In the genomic region with DNA sequence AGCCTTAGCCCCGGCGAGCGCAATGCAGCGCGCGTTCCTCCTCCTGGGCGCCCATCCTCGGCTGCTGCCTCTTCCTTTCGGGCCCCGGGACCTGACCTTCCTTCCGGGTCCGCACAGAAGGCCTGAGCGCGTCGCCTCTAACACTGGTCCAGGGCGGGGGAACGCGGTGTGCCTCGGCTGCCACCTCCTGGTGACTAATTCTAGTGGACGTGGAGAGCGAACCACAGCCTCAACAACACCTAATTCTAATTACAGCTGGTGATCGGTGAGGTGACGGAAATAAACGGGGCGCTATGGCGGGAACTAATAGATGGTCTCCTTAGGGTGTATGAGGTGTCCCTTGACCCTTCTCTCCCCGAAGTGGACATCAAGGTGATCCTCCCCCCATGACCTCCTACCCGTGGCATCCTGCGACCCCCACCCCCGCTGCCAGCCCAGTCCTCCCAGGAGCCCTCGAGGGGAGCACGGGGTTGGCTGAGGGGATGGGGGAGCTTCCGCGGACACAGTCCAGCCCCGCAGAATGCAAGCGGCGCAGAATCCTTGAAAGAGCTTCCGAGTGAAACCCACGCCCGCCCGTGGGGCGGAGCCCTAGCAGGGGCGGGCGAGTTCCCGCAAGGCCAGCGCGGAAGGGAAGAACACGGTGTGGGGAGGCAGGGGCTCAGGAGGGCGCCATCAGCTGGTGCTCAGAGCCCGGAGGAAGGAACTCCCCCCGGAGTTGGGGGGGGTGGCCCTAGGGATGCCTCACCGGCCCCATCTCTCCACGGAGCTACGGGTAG, we compare ENCODE assay signal across 1 cellular context.
TF ChIP-seq lines count a peak whose summit lies in the region.

No MANE protein-coding gene starts in this region.

TF ChIP-seq in HEK293, 187 proteins besides CTCF, POLR2A, EP300 and RAD21 (continued from another document and continues in another):
- TF ChIP-seq, protein P1, sequence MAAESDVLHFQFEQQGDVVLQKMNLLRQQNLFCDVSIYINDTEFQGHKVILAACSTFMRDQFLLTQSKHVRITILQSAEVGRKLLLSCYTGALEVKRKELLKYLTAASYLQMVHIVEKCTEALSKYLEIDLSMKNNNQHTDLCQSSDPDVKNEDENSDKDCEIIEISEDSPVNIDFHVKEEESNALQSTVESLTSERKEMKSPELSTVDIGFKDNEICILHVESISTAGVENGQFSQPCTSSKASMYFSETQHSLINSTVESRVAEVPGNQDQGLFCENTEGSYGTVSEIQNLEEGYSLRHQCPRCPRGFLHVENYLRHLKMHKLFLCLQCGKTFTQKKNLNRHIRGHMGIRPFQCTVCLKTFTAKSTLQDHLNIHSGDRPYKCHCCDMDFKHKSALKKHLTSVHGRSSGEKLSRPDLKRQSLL (tag by site-specific recombination; IDR thresholded peaks at IDR 0.05), result no peak
- TF ChIP-seq ZFP37 (tag by site-specific recombination; IDR thresholded peaks at IDR 0.05), result no peak
- TF ChIP-seq GLIS2 (tag by site-specific recombination; IDR thresholded peaks at IDR 0.05), result peak; percentile 40; the same call in 1 of the 2 replicates
- TF ChIP-seq, protein P2, sequence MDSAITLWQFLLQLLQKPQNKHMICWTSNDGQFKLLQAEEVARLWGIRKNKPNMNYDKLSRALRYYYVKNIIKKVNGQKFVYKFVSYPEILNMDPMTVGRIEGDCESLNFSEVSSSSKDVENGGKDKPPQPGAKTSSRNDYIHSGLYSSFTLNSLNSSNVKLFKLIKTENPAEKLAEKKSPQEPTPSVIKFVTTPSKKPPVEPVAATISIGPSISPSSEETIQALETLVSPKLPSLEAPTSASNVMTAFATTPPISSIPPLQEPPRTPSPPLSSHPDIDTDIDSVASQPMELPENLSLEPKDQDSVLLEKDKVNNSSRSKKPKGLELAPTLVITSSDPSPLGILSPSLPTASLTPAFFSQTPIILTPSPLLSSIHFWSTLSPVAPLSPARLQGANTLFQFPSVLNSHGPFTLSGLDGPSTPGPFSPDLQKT (IDR thresholded peaks at IDR 0.05; ENCODE audit: borderline replicate concordance, low read depth, low read length), result no peak
- TF ChIP-seq HOXA7 (CRISPR knock-in tag; IDR thresholded peaks at IDR 0.05; ENCODE audit: borderline replicate concordance), result no peak
- TF ChIP-seq YY1 (tag by site-specific recombination; IDR thresholded peaks at IDR 0.05), result no peak
- TF ChIP-seq ZNF37A (tag by site-specific recombination; IDR thresholded peaks at IDR 0.05), result no peak
- no peak for TF ChIP-seq ZNF302 (tag by site-specific recombination; IDR thresholded peaks at IDR 0.05; ENCODE audit: low read depth)
- no peak for TF ChIP-seq ZNF211 (tag by site-specific recombination; IDR thresholded peaks at IDR 0.05; ENCODE audit: low read depth)
- no peak for TF ChIP-seq EGR2 (tag by site-specific recombination; IDR thresholded peaks at IDR 0.05; ENCODE audit: low read depth)
- no peak for TF ChIP-seq FEZF1 (tag by site-specific recombination; IDR thresholded peaks at IDR 0.05)
- TF ChIP-seq ZNF394 (tag by site-specific recombination; IDR thresholded peaks at IDR 0.05; ENCODE audit: borderline replicate concordance), result no peak
- no peak for TF ChIP-seq TRIM28 (IDR thresholded peaks at IDR 0.05; ENCODE audit: borderline replicate concordance, low read length)
- TF ChIP-seq, protein P3, sequence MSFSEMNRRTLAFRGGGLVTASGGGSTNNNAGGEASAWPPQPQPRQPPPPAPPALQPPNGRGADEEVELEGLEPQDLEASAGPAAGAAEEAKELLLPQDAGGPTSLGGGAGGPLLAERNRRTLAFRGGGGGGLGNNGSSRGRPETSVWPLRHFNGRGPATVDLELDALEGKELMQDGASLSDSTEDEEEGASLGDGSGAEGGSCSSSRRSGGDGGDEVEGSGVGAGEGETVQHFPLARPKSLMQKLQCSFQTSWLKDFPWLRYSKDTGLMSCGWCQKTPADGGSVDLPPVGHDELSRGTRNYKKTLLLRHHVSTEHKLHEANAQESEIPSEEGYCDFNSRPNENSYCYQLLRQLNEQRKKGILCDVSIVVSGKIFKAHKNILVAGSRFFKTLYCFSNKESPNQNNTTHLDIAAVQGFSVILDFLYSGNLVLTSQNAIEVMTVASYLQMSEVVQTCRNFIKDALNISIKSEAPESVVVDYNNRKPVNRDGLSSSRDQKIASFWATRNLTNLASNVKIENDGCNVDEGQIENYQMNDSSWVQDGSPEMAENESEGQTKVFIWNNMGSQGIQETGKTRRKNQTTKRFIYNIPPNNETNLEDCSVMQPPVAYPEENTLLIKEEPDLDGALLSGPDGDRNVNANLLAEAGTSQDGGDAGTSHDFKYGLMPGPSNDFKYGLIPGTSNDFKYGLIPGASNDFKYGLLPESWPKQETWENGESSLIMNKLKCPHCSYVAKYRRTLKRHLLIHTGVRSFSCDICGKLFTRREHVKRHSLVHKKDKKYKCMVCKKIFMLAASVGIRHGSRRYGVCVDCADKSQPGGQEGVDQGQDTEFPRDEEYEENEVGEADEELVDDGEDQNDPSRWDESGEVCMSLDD (tag by site-specific recombination; IDR thresholded peaks at IDR 0.05), result no peak; the same call in 1 of the 2 replicates
- no peak for TF ChIP-seq ZNF514 (tag by site-specific recombination; IDR thresholded peaks at IDR 0.05)
- TF ChIP-seq, protein P4, sequence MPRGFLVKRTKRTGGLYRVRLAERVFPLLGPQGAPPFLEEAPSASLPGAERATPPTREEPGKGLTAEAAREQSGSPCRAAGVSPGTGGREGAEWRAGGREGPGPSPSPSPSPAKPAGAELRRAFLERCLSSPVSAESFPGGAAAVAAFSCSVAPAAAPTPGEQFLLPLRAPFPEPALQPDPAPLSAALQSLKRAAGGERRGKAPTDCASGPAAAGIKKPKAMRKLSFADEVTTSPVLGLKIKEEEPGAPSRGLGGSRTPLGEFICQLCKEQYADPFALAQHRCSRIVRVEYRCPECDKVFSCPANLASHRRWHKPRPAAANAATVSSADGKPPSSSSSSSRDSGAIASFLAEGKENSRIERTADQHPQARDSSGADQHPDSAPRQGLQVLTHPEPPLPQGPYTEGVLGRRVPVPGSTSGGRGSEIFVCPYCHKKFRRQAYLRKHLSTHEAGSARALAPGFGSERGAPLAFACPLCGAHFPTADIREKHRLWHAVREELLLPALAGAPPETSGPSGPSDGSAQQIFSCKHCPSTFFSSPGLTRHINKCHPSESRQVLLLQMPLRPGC (tag by site-specific recombination; IDR thresholded peaks at IDR 0.05), result no peak
- TF ChIP-seq ZNF600 (tag by site-specific recombination; IDR thresholded peaks at IDR 0.05), result no peak
- no peak for TF ChIP-seq ZNF10 (tag by site-specific recombination; IDR thresholded peaks at IDR 0.05)
- no peak for TF ChIP-seq ZBTB17 (tag by site-specific recombination; IDR thresholded peaks at IDR 0.05)
- 0 out of 2 replicates have a peak, but pooled peaks have one; percentile 12 for TF ChIP-seq SP7 (tag by site-specific recombination; IDR thresholded peaks at IDR 0.05)
- no peak for TF ChIP-seq SALL2 (tag by site-specific recombination; IDR thresholded peaks at IDR 0.05; ENCODE audit: borderline replicate concordance)
- TF ChIP-seq ZNF521 (tag by site-specific recombination; IDR thresholded peaks at IDR 0.05), result no peak
- no peak for TF ChIP-seq ZNF561 (tag by site-specific recombination; IDR thresholded peaks at IDR 0.05; ENCODE audit: borderline replicate concordance)
- TF ChIP-seq, protein P5, sequence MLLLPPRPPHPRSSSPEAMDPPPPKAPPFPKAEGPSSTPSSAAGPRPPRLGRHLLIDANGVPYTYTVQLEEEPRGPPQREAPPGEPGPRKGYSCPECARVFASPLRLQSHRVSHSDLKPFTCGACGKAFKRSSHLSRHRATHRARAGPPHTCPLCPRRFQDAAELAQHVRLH (tag by site-specific recombination; IDR thresholded peaks at IDR 0.05), result no peak
- 0 out of 2 replicates have a peak, but pooled peaks have one; percentile 30 for TF ChIP-seq ZBTB20 (tag by site-specific recombination; IDR thresholded peaks at IDR 0.05)
- no peak for TF ChIP-seq WT1 (tag by site-specific recombination; IDR thresholded peaks at IDR 0.05)
- no peak for TF ChIP-seq ZNF155 (tag by site-specific recombination; IDR thresholded peaks at IDR 0.05)
- TF ChIP-seq KLF8 (tag by site-specific recombination; IDR thresholded peaks at IDR 0.05), result no peak
- TF ChIP-seq, protein P6, sequence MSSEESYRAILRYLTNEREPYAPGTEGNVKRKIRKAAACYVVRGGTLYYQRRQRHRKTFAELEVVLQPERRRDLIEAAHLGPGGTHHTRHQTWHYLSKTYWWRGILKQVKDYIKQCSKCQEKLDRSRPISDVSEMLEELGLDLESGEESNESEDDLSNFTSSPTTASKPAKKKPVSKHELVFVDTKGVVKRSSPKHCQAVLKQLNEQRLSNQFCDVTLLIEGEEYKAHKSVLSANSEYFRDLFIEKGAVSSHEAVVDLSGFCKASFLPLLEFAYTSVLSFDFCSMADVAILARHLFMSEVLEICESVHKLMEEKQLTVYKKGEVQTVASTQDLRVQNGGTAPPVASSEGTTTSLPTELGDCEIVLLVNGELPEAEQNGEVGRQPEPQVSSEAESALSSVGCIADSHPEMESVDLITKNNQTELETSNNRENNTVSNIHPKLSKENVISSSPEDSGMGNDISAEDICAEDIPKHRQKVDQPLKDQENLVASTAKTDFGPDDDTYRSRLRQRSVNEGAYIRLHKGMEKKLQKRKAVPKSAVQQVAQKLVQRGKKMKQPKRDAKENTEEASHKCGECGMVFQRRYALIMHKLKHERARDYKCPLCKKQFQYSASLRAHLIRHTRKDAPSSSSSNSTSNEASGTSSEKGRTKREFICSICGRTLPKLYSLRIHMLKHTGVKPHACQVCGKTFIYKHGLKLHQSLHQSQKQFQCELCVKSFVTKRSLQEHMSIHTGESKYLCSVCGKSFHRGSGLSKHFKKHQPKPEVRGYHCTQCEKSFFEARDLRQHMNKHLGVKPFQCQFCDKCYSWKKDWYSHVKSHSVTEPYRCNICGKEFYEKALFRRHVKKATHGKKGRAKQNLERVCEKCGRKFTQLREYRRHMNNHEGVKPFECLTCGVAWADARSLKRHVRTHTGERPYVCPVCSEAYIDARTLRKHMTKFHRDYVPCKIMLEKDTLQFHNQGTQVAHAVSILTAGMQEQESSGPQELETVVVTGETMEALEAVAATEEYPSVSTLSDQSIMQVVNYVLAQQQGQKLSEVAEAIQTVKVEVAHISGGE (tag by site-specific recombination; conservative IDR thresholded peaks at IDR 0.05; ENCODE audit: low read depth), result peak; percentile 26; the same call in 1 of the 2 replicates
- no peak for TF ChIP-seq GLIS1 (tag by site-specific recombination; IDR thresholded peaks at IDR 0.05)
- TF ChIP-seq KLF1 (tag by site-specific recombination; IDR thresholded peaks at IDR 0.05), result no peak
- TF ChIP-seq OSR2 (tag by site-specific recombination; IDR thresholded peaks at IDR 0.05), result no peak
- TF ChIP-seq ZNF23 (tag by site-specific recombination; IDR thresholded peaks at IDR 0.05; ENCODE audit: borderline replicate concordance), result no peak
- no peak for TF ChIP-seq ZNF610 (tag by site-specific recombination; IDR thresholded peaks at IDR 0.05; ENCODE audit: borderline replicate concordance)
- TF ChIP-seq, protein P7, sequence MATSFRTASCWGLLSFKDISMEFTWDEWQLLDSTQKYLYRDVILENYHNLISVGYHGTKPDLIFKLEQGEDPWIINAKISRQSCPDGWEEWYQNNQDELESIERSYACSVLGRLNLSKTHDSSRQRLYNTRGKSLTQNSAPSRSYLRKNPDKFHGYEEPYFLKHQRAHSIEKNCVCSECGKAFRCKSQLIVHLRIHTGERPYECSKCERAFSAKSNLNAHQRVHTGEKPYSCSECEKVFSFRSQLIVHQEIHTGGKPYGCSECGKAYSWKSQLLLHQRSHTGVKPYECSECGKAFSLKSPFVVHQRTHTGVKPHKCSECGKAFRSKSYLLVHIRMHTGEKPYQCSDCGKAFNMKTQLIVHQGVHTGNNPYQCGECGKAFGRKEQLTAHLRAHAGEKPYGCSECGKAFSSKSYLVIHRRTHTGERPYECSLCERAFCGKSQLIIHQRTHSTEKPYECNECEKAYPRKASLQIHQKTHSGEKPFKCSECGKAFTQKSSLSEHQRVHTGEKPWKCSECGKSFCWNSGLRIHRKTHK (tag by site-specific recombination; IDR thresholded peaks at IDR 0.05), result no peak
- TF ChIP-seq MYNN (tag by site-specific recombination; IDR thresholded peaks at IDR 0.05; ENCODE audit: borderline replicate concordance), result no peak
- TF ChIP-seq ZNF16 (tag by site-specific recombination; IDR thresholded peaks at IDR 0.05; ENCODE audit: low read depth), result no peak
- TF ChIP-seq KLF16 (tag by site-specific recombination; IDR thresholded peaks at IDR 0.05), result no peak
- TF ChIP-seq ZNF391 (tag by site-specific recombination; IDR thresholded peaks at IDR 0.05; ENCODE audit: borderline replicate concordance, low read depth), result no peak
- no peak for TF ChIP-seq ZNF530 (tag by site-specific recombination; IDR thresholded peaks at IDR 0.05; ENCODE audit: low read depth)
- no peak for TF ChIP-seq ZNF433 (tag by site-specific recombination; IDR thresholded peaks at IDR 0.05; ENCODE audit: low read depth)
- TF ChIP-seq ZNF274 (IDR thresholded peaks at IDR 0.05; ENCODE audit: low read length), result no peak
- no peak for TF ChIP-seq ZNF274 (tag by site-specific recombination; IDR thresholded peaks at IDR 0.05; ENCODE audit: borderline replicate concordance)
- no peak for TF ChIP-seq SP3 (tag by site-specific recombination; IDR thresholded peaks at IDR 0.05)
- no peak for TF ChIP-seq ZNF112 (tag by site-specific recombination; IDR thresholded peaks at IDR 0.05)
- TF ChIP-seq, protein P8, sequence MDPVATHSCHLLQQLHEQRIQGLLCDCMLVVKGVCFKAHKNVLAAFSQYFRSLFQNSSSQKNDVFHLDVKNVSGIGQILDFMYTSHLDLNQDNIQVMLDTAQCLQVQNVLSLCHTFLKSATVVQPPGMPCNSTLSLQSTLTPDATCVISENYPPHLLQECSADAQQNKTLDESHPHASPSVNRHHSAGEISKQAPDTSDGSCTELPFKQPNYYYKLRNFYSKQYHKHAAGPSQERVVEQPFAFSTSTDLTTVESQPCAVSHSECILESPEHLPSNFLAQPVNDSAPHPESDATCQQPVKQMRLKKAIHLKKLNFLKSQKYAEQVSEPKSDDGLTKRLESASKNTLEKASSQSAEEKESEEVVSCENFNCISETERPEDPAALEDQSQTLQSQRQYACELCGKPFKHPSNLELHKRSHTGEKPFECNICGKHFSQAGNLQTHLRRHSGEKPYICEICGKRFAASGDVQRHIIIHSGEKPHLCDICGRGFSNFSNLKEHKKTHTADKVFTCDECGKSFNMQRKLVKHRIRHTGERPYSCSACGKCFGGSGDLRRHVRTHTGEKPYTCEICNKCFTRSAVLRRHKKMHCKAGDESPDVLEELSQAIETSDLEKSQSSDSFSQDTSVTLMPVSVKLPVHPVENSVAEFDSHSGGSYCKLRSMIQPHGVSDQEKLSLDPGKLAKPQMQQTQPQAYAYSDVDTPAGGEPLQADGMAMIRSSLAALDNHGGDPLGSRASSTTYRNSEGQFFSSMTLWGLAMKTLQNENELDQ (tag by site-specific recombination; IDR thresholded peaks at IDR 0.05; ENCODE audit: low read depth), result no peak
